Comparison of ENCODE assay signal across 31 cellular contexts in the genomic region with DNA sequence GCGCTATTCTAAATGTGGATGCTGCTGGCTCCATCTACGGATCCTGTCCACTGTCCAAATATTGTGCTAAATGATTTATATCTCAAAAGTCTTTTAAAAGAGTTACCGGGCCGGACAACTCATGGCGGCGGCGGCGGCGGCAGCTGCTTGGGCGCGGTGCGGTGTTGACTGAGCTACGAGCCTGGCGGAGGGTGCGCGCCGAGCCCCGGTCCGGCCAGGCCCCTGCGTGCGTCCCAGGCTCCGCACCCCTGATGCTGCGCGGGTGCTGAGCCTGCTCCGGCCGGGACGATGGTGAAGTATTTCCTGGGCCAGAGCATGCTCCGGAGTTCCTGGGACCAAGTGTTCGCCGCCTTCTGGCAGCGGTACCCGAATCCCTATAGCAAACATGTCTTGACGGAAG.
"Had no signal": no experiment of that assay in that cellular context is flagged by ENCODE, and none has a peak within 500 bp of the region (broad histone marks: within the 10 kb centered on the region; RNA-seq: fewer than 3 reads in every experiment).

No MANE protein-coding gene starts in this region.

- ATAC-seq: activated CD4-positive, alpha-beta T cell treated with anti-CD3 and anti-CD28 coated beads for 36 hours; activated CD8-positive, alpha-beta memory T cell treated with anti-CD3 and anti-CD28 coated beads, Interleukin-2, amount 10 ng/mL, durations not matched to agents 7 days and 5 days; activated CD8-positive, alpha-beta T cell treated with anti-CD3 and anti-CD28 coated beads, Interleukin-2, amount 10 ng/mL, durations not matched to agents 7 days and 5 days; body of pancreas; gastroesophageal sphincter; T-helper 17 cell had no signal

- H3K36me3 ChIP-seq: esophagus squamous epithelium, gastroesophageal sphincter, WERI-Rb-1 had no signal

- H3K27me3 Mint-ChIP-seq: activated CD4-positive, alpha-beta memory T cell treated with anti-CD3 and anti-CD28 coated beads for 36 hours; activated CD4-positive, alpha-beta T cell treated with anti-CD3 and anti-CD28 coated beads for 36 hours; activated CD4-positive, alpha-beta T cell treated with anti-CD3 and anti-CD28 coated beads, Interleukin-2, amount 10 ng/mL, durations not matched to agents 24 days and 14 days; activated CD8-positive, alpha-beta memory T cell treated with anti-CD3 and anti-CD28 coated beads, Interleukin-2, amount 10 ng/mL, durations not matched to agents 7 days and 5 days; activated naive CD4-positive, alpha-beta T cell treated with anti-CD3 and anti-CD28 coated beads, Interleukin-2, amount 50 U/mL, for 24 hours; T-helper 17 cell had no signal

- H3K4me1 ChIP-seq: body of pancreas, esophagus squamous epithelium, gastroesophageal sphincter had no signal

- H3K27ac ChIP-seq: body of pancreas, epithelial cell of prostate, esophagus squamous epithelium, gastroesophageal sphincter, WERI-Rb-1 had no signal

- H3K9me3 ChIP-seq: body of pancreas, esophagus squamous epithelium, gastroesophageal sphincter had no signal

- H3K36me3 Mint-ChIP-seq: activated CD4-positive, alpha-beta memory T cell treated with anti-CD3 and anti-CD28 coated beads for 36 hours; activated CD8-positive, alpha-beta memory T cell treated with anti-CD3 and anti-CD28 coated beads, Interleukin-2, amount 10 ng/mL, durations not matched to agents 7 days and 5 days; activated naive CD4-positive, alpha-beta T cell treated with anti-CD3 and anti-CD28 coated beads, Interleukin-2, amount 50 U/mL, for 24 hours had no signal

- H3K9me3 Mint-ChIP-seq: activated CD4-positive, alpha-beta memory T cell treated with anti-CD3 and anti-CD28 coated beads for 36 hours; activated CD4-positive, alpha-beta T cell treated with anti-CD3 and anti-CD28 coated beads, Interleukin-2, amount 10 ng/mL, durations not matched to agents 24 days and 14 days; activated naive CD4-positive, alpha-beta T cell treated with anti-CD3 and anti-CD28 coated beads for 36 hours; activated naive CD4-positive, alpha-beta T cell treated with anti-CD3 and anti-CD28 coated beads, Interleukin-2, amount 50 U/mL, for 24 hours; T-helper 2 cell treated with Interferon-gamma antibody and Interleukin-4, amounts not matched to agents 5 μg/mL and 100 μg/mL, for 36 hours had no signal

- H3K27ac Mint-ChIP-seq: activated CD4-positive, alpha-beta memory T cell treated with anti-CD3 and anti-CD28 coated beads for 36 hours; activated CD4-positive, alpha-beta T cell treated with anti-CD3 and anti-CD28 coated beads for 36 hours; activated CD4-positive, alpha-beta T cell treated with anti-CD3 and anti-CD28 coated beads, Interleukin-2, amount 10 ng/mL, durations not matched to agents 24 days and 14 days; activated CD8-positive, alpha-beta memory T cell treated with anti-CD3 and anti-CD28 coated beads, Interleukin-2, amount 10 ng/mL, durations not matched to agents 7 days and 5 days; activated CD8-positive, alpha-beta T cell treated with anti-CD3 and anti-CD28 coated beads, Interleukin-2, amount 10 ng/mL, durations not matched to agents 7 days and 5 days; activated naive CD4-positive, alpha-beta T cell treated with anti-CD3 and anti-CD28 coated beads for 36 hours; activated naive CD4-positive, alpha-beta T cell treated with anti-CD3 and anti-CD28 coated beads, Interleukin-2, amount 50 U/mL, for 24 hours; T-helper 17 cell; T-helper 2 cell treated with Interferon-gamma antibody and Interleukin-4, amounts not matched to agents 5 μg/mL and 100 μg/mL, for 36 hours had no signal

- H3K4me1 Mint-ChIP-seq: activated CD4-positive, alpha-beta T cell treated with anti-CD3 and anti-CD28 coated beads for 36 hours; activated CD4-positive, alpha-beta T cell treated with anti-CD3 and anti-CD28 coated beads, Interleukin-2, amount 10 ng/mL, durations not matched to agents 24 days and 14 days; activated CD8-positive, alpha-beta memory T cell treated with anti-CD3 and anti-CD28 coated beads, Interleukin-2, amount 10 ng/mL, durations not matched to agents 7 days and 5 days; activated naive CD4-positive, alpha-beta T cell treated with anti-CD3 and anti-CD28 coated beads, Interleukin-2, amount 50 U/mL, for 24 hours; T-helper 17 cell had no signal

- FAIRE-seq: colon, endometrium, endothelial cell of umbilical vein had no signal

- H3K4me3 ChIP-seq: body of pancreas, esophagus squamous epithelium, gastroesophageal sphincter had no signal

- H3K4me3 Mint-ChIP-seq: activated CD4-positive, alpha-beta memory T cell treated with anti-CD3 and anti-CD28 coated beads for 36 hours; activated CD4-positive, alpha-beta T cell treated with anti-CD3 and anti-CD28 coated beads for 36 hours; activated CD4-positive, alpha-beta T cell treated with anti-CD3 and anti-CD28 coated beads, Interleukin-2, amount 10 ng/mL, durations not matched to agents 24 days and 14 days; activated CD8-positive, alpha-beta memory T cell treated with anti-CD3 and anti-CD28 coated beads, Interleukin-2, amount 10 ng/mL, durations not matched to agents 7 days and 5 days; activated CD8-positive, alpha-beta T cell treated with anti-CD3 and anti-CD28 coated beads, Interleukin-2, amount 10 ng/mL, durations not matched to agents 7 days and 5 days; activated naive CD4-positive, alpha-beta T cell treated with anti-CD3 and anti-CD28 coated beads for 36 hours; activated naive CD4-positive, alpha-beta T cell treated with anti-CD3 and anti-CD28 coated beads, Interleukin-2, amount 50 U/mL, for 24 hours; T-helper 17 cell; T-helper 2 cell treated with Interferon-gamma antibody and Interleukin-4, amounts not matched to agents 5 μg/mL and 100 μg/mL, for 36 hours had no signal

- DNase-seq: activated CD4-positive, alpha-beta memory T cell treated with anti-CD3 and anti-CD28 coated beads for 36 hours; activated CD4-positive, alpha-beta T cell treated with anti-CD3 and anti-CD28 coated beads for 36 hours; activated CD4-positive, alpha-beta T cell treated with anti-CD3 and anti-CD28 coated beads, Interleukin-2, amount 10 ng/mL, durations not matched to agents 24 days and 14 days; activated CD4-positive, CD25-positive, alpha-beta regulatory T cell; activated CD4-positive, CD25-positive, alpha-beta regulatory T cell treated with anti-CD3 and anti-CD28 coated beads, Interleukin-2, amount 50 U/mL, for 72 hours; activated CD8-positive, alpha-beta memory T cell treated with anti-CD3 and anti-CD28 coated beads, Interleukin-2, amount 10 ng/mL, durations not matched to agents 7 days and 5 days; activated CD8-positive, alpha-beta memory T cell treated with anti-CD3 and anti-CD28 coated beads, Interleukin-2, amount 50 U/mL, for 4 hours; activated CD8-positive, alpha-beta T cell treated with anti-CD3 and anti-CD28 coated beads, Interleukin-2, amount 10 ng/mL, durations not matched to agents 7 days and 5 days; activated naive CD4-positive, alpha-beta T cell treated with anti-CD3 and anti-CD28 coated beads for 36 hours; activated T-cell treated with anti-CD3 and anti-CD28 coated beads, Interleukin-2, amount 50 U/mL, for 1 hour; activated T-cell treated with anti-CD3 and anti-CD28 coated beads, Interleukin-2, amount 50 U/mL, for 48 hours; amniotic stem cell; anterior cingulate cortex; body of pancreas; caudate nucleus; cortex of kidney; dermis blood vessel endothelial cell; effector CD4-positive, alpha-beta T cell; esophagus squamous epithelium; foreskin melanocyte; T-helper 1 cell; T-helper 17 cell; T1000; WERI-Rb-1 had no signal

- H3K27me3 ChIP-seq: body of pancreas, esophagus squamous epithelium, gastroesophageal sphincter had no signal
